Comparison of ENCODE assay signal across 13 cellular contexts in the genomic region with DNA sequence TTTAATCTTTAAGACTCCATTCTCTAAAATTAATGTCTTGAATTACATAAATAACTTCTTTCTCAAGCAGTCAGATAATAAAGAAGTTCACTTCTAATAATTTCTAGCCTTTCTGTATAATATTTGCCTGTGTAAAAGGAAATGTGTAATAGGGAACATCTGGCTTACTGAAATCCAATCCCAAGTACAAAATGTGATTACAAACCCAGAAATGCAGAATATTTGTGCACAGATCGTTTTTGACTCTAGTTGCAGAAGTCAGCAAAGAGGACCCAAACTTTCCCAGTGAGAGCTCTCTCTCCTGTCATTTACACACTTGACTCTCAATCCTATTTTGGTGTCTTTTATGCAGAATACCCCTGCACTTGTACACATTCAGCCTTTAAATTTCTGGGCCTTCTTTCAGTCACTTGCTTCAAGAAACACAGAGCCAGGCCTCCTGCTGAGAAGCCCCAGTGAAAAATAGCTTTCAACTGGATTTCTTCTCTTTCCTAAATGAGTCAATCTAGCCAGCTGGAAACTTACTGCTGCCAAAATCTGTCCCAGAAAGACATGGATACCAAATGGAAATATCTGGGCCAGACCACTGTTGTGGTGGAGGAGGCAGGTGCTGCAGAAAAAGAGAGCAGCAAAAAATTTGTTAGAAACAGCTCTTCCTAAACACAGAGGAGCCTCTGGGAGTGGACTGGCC.
DNase-seq lines count a peak whose midpoint lies in the region; ATAC-seq, FAIRE-seq and TF ChIP-seq lines count a peak whose summit lies in the region.
"Had no signal": no experiment of that assay in that cellular context is flagged by ENCODE, and none has a peak within 500 bp of the region (broad histone marks: within the 10 kb centered on the region; RNA-seq: fewer than 3 reads in every experiment).

No MANE protein-coding gene starts in this region.

- no peak for FAIRE-seq in RCC 7860 (lab: Jason Lieb, UNC)

- DNase-seq in DMS 273 (lab: John Stamatoyannopoulos, UW; ENCODE audit: unreplicated experiment) (peak; percentile 57), DMS 273 treated with DMSO at 0.1 percent for 48 hours (lab: John Stamatoyannopoulos, UW) (no peak), dedifferentiated amniotic fluid mesenchymal stem cell (ENCODE audit: extremely low spot score) (peak; percentile 60), midbrain (lab: John Stamatoyannopoulos, UW) (peak; percentile 68), uterus (no peak), RCC 7860 (ENCODE audit: low spot score) (no peak)
- DNase-seq in activated naive CD4-positive, alpha-beta T cell treated with anti-CD3 and anti-CD28 coated beads, Interleukin-2, amount 50 U/mL, for 72 hours (ENCODE audit: low spot score in 2 of 2), result no peak
- DNase-seq: activated CD8-positive, alpha-beta memory T cell treated with anti-CD3 and anti-CD28 coated beads for 24 hours; DND-41; kidney glomerular epithelial cell; psoas muscle had no signal

- no peaks in the 10 kb centered on the region for H3K9me3 ChIP-seq in uterus
- H3K9me3 ChIP-seq: psoas muscle had no signal

- peak overlapping the region; percentile 9 to 10 for H3K27ac ChIP-seq in uterus
- H3K27ac ChIP-seq: 22Rv1, psoas muscle had no signal

- no peak overlapping the region for H3K27ac Mint-ChIP-seq in activated naive CD4-positive, alpha-beta T cell treated with anti-CD3 and anti-CD28 coated beads, Interleukin-2, amount 50 U/mL, for 72 hours

- TF ChIP-seq CTCF in uterus (IDR thresholded peaks at IDR 0.05), result no peak

- TF ChIP-seq POLR2A in uterus (IDR thresholded peaks at IDR 0.05), result no peak

- ATAC-seq in activated naive CD4-positive, alpha-beta T cell treated with anti-CD3 and anti-CD28 coated beads, Interleukin-2, amount 50 U/mL, for 72 hours, result no peak
- ATAC-seq in HG02571 (IDR thresholded peaks at IDR 0.05; ENCODE audit: unreplicated experiment), result no peak

- H3K4me1 ChIP-seq in uterus, result no peaks in the 10 kb centered on the region
- H3K4me1 ChIP-seq: psoas muscle had no signal

- H3K9me3 Mint-ChIP-seq in activated naive CD4-positive, alpha-beta T cell treated with anti-CD3 and anti-CD28 coated beads, Interleukin-2, amount 50 U/mL, for 72 hours, result no peaks in the 10 kb centered on the region

- intact Hi-C loops in uterus (cut with DNase I; ENCODE audit: low total_unique reads), result no loop called here

- no peaks in the 10 kb centered on the region for H3K27me3 ChIP-seq in uterus

- H3K36me3 ChIP-seq in uterus, result no peaks in the 10 kb centered on the region

- peaks cover 14 to 21% of the 10 kb centered on the region in 2 donors for H3K36me3 Mint-ChIP-seq in activated naive CD4-positive, alpha-beta T cell treated with anti-CD3 and anti-CD28 coated beads, Interleukin-2, amount 50 U/mL, for 72 hours

- H3K4me3 ChIP-seq in uterus, result no peak overlapping the region
- H3K4me3 ChIP-seq: psoas muscle had no signal

Comparison
In these comparisons a context has a peak if more than half of its experiments do, and no peak if none do; other contexts are left out.
1. DNase-seq: peak in DMS 273 (single experiment), dedifferentiated amniotic fluid mesenchymal stem cell (single experiment) and midbrain (single experiment); none in DMS 273 treated with DMSO at 0.1 percent for 48 hours (single experiment), uterus (0 of 2), activated naive CD4-positive, alpha-beta T cell treated with anti-CD3 and anti-CD28 coated beads, Interleukin-2, amount 50 U/mL, for 72 hours (0 of 2) and RCC 7860 (single experiment).